ENCODE assay signal across 23 cellular contexts in genomic region chr6:96022225-96022624, GRCh38. TPM values are rescaled to one million over a fixed set of nuclear protein-coding genes. Genes with fewer than 3 reads are reported as not detected.
A peak's percentile ranks its signal among the peaks of the same experiment; 100 is the strongest.
DNase-seq lines count a peak whose midpoint lies in the region; ATAC-seq and TF ChIP-seq lines count a peak whose summit lies in the region.
"Had no signal": no experiment of that assay in that cellular context is flagged by ENCODE, and none has a peak within 500 bp of the region (broad histone marks: within the 10 kb centered on the region; RNA-seq: fewer than 3 reads in every experiment).

No MANE protein-coding gene starts in this region.

- no peaks in the 10 kb centered on the region for H3K27me3 Mint-ChIP-seq in endothelial cell (ENCODE audit: unreplicated experiment)

- H3K9me3 ChIP-seq in BE2C (no peaks in the 10 kb centered on the region), sigmoid colon (no peaks in the 10 kb centered on the region)
- H3K9me3 ChIP-seq: BLaER1 treated with 17β-estradiol and CSF1 and Interleukin-3, amounts not matched to agents 10 nM and 100 nM; MG63; Peyer's patch had no signal

- TF ChIP-seq CTCF in BE2C (IDR thresholded peaks at IDR 0.05; ENCODE audit: low read depth, low read length) (0 out of 2 replicates have a peak, but pooled peaks have one; percentile 6), LNCaP clone FGC (IDR thresholded peaks at IDR 0.05; ENCODE audit: control insufficient read depth, extremely low read depth, insufficient read depth) (0 out of 2 replicates have a peak, but pooled peaks have one; percentile 7), endothelial cell (IDR thresholded peaks at IDR 0.05; ENCODE audit: unreplicated experiment) (peak; percentile 37), sigmoid colon (IDR thresholded peaks at IDR 0.05) (no peak)

- H3K9me3 Mint-ChIP-seq in endothelial cell (ENCODE audit: unreplicated experiment): no peaks in the 10 kb centered on the region
- H3K9me3 Mint-ChIP-seq: CD8-positive, alpha-beta T cell had no signal

- intact Hi-C loops in sigmoid colon (cut with DNase I): no loop called here

- H3K4me3 Mint-ChIP-seq in endothelial cell (ENCODE audit: unreplicated experiment): no peak overlapping the region
- H3K4me3 Mint-ChIP-seq: CD8-positive, alpha-beta T cell had no signal

- peaks cover 4% of the 10 kb centered on the region for H3K4me1 Mint-ChIP-seq in endothelial cell (ENCODE audit: unreplicated experiment)

- H3K27me3 ChIP-seq in BE2C (peaks cover under 1% of the 10 kb centered on the region; the same call in 1 of the 2 replicates), sigmoid colon (no peaks in the 10 kb centered on the region)
- H3K27me3 ChIP-seq: BLaER1 treated with 17β-estradiol and CSF1 and Interleukin-3, amounts not matched to agents 10 nM and 100 nM; MG63; Peyer's patch had no signal

- TF ChIP-seq EP300 in sigmoid colon (IDR thresholded peaks at IDR 0.05): no peak

- TF ChIP-seq POLR2A in sigmoid colon (IDR thresholded peaks at IDR 0.05): no peak

- H3K27ac ChIP-seq in sigmoid colon: no peak overlapping the region
- H3K27ac ChIP-seq: 22Rv1; BLaER1 treated with 17β-estradiol and CSF1 and Interleukin-3, amounts not matched to agents 10 nM and 100 nM; Peyer's patch had no signal

- H3K36me3 ChIP-seq in BE2C: no peaks in the 10 kb centered on the region
- no peaks in the 10 kb centered on the region for H3K36me3 ChIP-seq in sigmoid colon
- H3K36me3 ChIP-seq: BLaER1 treated with 17β-estradiol and CSF1 and Interleukin-3, amounts not matched to agents 10 nM and 100 nM; MG63; Peyer's patch had no signal

- H3K4me3 ChIP-seq in BE2C (ENCODE audit: low read depth, low read length) (no peak overlapping the region), LNCaP clone FGC (ENCODE audit: low read depth, low read length) (no peak overlapping the region), sigmoid colon (no peak overlapping the region)
- H3K4me3 ChIP-seq: BLaER1 treated with 17β-estradiol and CSF1 and Interleukin-3, amounts not matched to agents 10 nM and 100 nM; MG63; Peyer's patch had no signal

- DNase-seq in DMS 273 (lab: John Stamatoyannopoulos, UW; ENCODE audit: unreplicated experiment): peak; percentile 2
- DNase-seq in DMS 273 treated with DMSO at 0.1 percent for 48 hours (lab: John Stamatoyannopoulos, UW): no peak
- DNase-seq in BE2C: no peak
- no peak for DNase-seq in LNCaP clone FGC (ENCODE audit: low read depth)
- DNase-seq in endothelial cell (ENCODE audit: low spot score): no peak
- no peak for DNase-seq in sigmoid colon
- DNase-seq: ACHN; CD8-positive, alpha-beta T cell; Karpas-422; MG63; NCI-H1092; NCI-H1436; NCI-H1930; NCI-H446 treated with DMSO at 0.1 percent for 48 hours; NCI-H526 treated with DMSO at 0.1 percent for 48 hours; Peyer's patch had no signal

- ATAC-seq in GM18907 (IDR thresholded peaks at IDR 0.05; ENCODE audit: unreplicated experiment) (no peak), HG02588 (IDR thresholded peaks at IDR 0.05; ENCODE audit: unreplicated experiment) (no peak)
- ATAC-seq: CD8-positive, alpha-beta T cell; SK-N-SH treated with all-trans-retinoic acid at 6 μM for 48 hours had no signal

- no peaks in the 10 kb centered on the region for H3K4me1 ChIP-seq in BE2C
- no peaks in the 10 kb centered on the region for H3K4me1 ChIP-seq in sigmoid colon
- H3K4me1 ChIP-seq: BLaER1 treated with 17β-estradiol and CSF1 and Interleukin-3, amounts not matched to agents 10 nM and 100 nM; Peyer's patch had no signal

- H3K36me3 Mint-ChIP-seq in endothelial cell (ENCODE audit: low read depth, unreplicated experiment): no peaks in the 10 kb centered on the region
- H3K36me3 Mint-ChIP-seq: CD8-positive, alpha-beta T cell had no signal

- no peak overlapping the region for H3K27ac Mint-ChIP-seq in endothelial cell (ENCODE audit: unreplicated experiment)
- H3K27ac Mint-ChIP-seq: CD8-positive, alpha-beta T cell had no signal

RNA-seq across cellular contexts. Expression of gene FUT9, which starts 6.5 kb away (rescaled TPM):
- 0.05 TPM for polyA plus RNA-seq in BE2C (2012; ENCODE audit: insufficient read depth, insufficient read length, low read depth)
- total RNA-seq in endothelial cell (ENCODE audit: unreplicated experiment) (5.7 TPM), sigmoid colon (1 to 10 TPM in 2 of 4 donors, under 1 TPM in 2; 0.54 to 2.1 (median 0.85) TPM)
- polyA plus RNA-seq in sigmoid colon: under 1 TPM in 1 of 3 donors, not detected in 2; 0.01 TPM
- total RNA-seq: CD8-positive, alpha-beta T cell; H4; Peyer's patch; T-helper 2 cell treated with Interferon-gamma antibody and Interleukin-4, amounts not matched to agents 100 ng/mL and 5 ng/mL, for 36 hours had no signal

Comparison
In these comparisons a context has a peak if more than half of its experiments do, and no peak if none do; other contexts are left out.
1. CTCF ChIP-seq: peak in BE2C (single experiment), LNCaP clone FGC (single experiment) and endothelial cell (single experiment); none in sigmoid colon (0 of 4).